In the genomic region with DNA sequence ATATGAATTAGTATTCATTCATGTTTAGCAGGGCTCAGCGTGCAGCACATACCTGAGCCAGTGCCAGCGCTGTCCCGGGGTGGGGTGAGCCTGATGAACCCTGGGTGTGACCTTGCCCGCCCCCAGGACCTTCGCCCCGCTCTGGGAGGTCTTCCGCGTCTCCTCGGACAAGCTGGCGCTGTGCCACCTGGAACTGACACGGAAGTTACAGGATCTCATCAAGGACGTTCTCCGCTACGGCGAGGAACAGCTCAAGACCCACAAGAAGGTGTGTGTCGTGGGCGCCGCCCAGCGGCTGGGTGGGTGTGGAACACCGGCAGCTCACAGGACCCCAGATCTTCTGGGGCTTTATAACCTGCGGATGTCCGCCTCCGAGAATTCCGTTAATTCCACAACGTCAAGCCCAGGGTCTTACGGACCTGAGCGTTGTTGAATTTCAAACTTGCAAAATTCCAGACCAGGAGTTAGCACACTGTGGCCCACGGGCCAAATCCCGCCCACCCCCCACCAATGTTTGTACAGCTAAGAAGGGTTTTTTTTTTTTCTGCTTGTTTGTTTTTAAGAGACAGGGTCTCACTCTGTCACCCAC, we compare ENCODE assay signal across 1 cellular context.
TF ChIP-seq lines count a peak whose summit lies in the region.

No MANE protein-coding gene starts in this region.

TF ChIP-seq in HepG2, 621 proteins besides CTCF, POLR2A, EP300 and RAD21 (continued from another document and continues in another):
- TF ChIP-seq, protein P1, sequence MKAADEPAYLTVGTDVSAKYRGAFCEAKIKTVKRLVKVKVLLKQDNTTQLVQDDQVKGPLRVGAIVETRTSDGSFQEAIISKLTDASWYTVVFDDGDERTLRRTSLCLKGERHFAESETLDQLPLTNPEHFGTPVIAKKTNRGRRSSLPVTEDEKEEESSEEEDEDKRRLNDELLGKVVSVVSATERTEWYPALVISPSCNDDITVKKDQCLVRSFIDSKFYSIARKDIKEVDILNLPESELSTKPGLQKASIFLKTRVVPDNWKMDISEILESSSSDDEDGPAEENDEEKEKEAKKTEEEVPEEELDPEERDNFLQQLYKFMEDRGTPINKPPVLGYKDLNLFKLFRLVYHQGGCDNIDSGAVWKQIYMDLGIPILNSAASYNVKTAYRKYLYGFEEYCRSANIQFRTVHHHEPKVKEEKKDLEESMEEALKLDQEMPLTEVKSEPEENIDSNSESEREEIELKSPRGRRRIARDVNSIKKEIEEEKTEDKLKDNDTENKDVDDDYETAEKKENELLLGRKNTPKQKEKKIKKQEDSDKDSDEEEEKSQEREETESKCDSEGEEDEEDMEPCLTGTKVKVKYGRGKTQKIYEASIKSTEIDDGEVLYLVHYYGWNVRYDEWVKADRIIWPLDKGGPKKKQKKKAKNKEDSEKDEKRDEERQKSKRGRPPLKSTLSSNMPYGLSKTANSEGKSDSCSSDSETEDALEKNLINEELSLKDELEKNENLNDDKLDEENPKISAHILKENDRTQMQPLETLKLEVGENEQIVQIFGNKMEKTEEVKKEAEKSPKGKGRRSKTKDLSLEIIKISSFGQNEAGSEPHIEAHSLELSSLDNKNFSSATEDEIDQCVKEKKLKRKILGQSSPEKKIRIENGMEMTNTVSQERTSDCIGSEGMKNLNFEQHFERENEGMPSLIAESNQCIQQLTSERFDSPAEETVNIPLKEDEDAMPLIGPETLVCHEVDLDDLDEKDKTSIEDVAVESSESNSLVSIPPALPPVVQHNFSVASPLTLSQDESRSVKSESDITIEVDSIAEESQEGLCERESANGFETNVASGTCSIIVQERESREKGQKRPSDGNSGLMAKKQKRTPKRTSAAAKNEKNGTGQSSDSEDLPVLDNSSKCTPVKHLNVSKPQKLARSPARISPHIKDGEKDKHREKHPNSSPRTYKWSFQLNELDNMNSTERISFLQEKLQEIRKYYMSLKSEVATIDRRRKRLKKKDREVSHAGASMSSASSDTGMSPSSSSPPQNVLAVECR (CRISPR knock-in tag; IDR thresholded peaks at IDR 0.05; ENCODE audit: borderline replicate concordance), result peak; percentile 46; the same call in 1 of the 2 replicates
- TF ChIP-seq GFI1 (CRISPR knock-in tag; IDR thresholded peaks at IDR 0.05; ENCODE audit: borderline replicate concordance) (no peak), KLF9 (CRISPR knock-in tag; IDR thresholded peaks at IDR 0.05; ENCODE audit: low read depth) (no peak), YY1 (IDR thresholded peaks at IDR 0.05; ENCODE audit: insufficient read depth, insufficient replicate concordance, low read depth, low read length) (no peak), ZFP90 (CRISPR knock-in tag; IDR thresholded peaks at IDR 0.05; ENCODE audit: borderline replicate concordance) (no peak), ZNF737 (CRISPR knock-in tag; IDR thresholded peaks at IDR 0.05; ENCODE audit: borderline replicate concordance) (no peak), NR2F6 (IDR thresholded peaks at IDR 0.05) (peak; percentile 92), NR2F6 (CRISPR knock-in tag; IDR thresholded peaks at IDR 0.05) (peak; percentile 97), JUN (CRISPR knock-in tag; IDR thresholded peaks at IDR 0.05) (no peak), MIER3 (CRISPR knock-in tag; IDR thresholded peaks at IDR 0.05; ENCODE audit: borderline replicate concordance) (peak; percentile 65; the same call in 1 of the 2 replicates), YEATS2 (CRISPR knock-in tag; IDR thresholded peaks at IDR 0.05; ENCODE audit: borderline replicate concordance) (peak; percentile 59; the same call in 1 of the 2 replicates), TGIF2 (CRISPR knock-in tag; IDR thresholded peaks at IDR 0.05) (peak; percentile 37; the same call in 1 of the 2 replicates), ZNF616 (CRISPR knock-in tag; IDR thresholded peaks at IDR 0.05; ENCODE audit: low read depth) (no peak), PHB2 (IDR thresholded peaks at IDR 0.05; ENCODE audit: partially characterized antibody) (no peak), NFE2L1 (CRISPR knock-in tag; IDR thresholded peaks at IDR 0.05; ENCODE audit: borderline replicate concordance) (no peak), CREB1 (IDR thresholded peaks at IDR 0.05) (no peak), CREB1 (CRISPR knock-in tag; IDR thresholded peaks at IDR 0.05) (no peak), ZNF33A (CRISPR knock-in tag; IDR thresholded peaks at IDR 0.05; ENCODE audit: borderline replicate concordance) (no peak), SIX4 (CRISPR knock-in tag; IDR thresholded peaks at IDR 0.05) (no peak), ZKSCAN5 (CRISPR knock-in tag; IDR thresholded peaks at IDR 0.05) (no peak), ARHGAP35 (CRISPR knock-in tag; IDR thresholded peaks at IDR 0.05; ENCODE audit: borderline replicate concordance) (peak; percentile 39; the same call in 1 of the 2 replicates), HOXA3 (CRISPR knock-in tag; IDR thresholded peaks at IDR 0.05) (peak; percentile 85), HCFC1 (IDR thresholded peaks at IDR 0.05; ENCODE audit: low read depth, low read length) (no peak), ZNF747 (CRISPR knock-in tag; IDR thresholded peaks at IDR 0.05; ENCODE audit: borderline replicate concordance) (no peak), ZBTB7B (CRISPR knock-in tag; IDR thresholded peaks at IDR 0.05) (peak; percentile 76; the same call in 1 of the 2 replicates), ZNF501 (CRISPR knock-in tag; IDR thresholded peaks at IDR 0.05) (peak; percentile 63), ARID2 (CRISPR knock-in tag; IDR thresholded peaks at IDR 0.05; ENCODE audit: borderline replicate concordance) (0 out of 2 replicates have a peak, but pooled peaks have one; percentile 23), SOX6 (IDR thresholded peaks at IDR 0.05) (no peak), SOX6 (CRISPR knock-in tag; IDR thresholded peaks at IDR 0.05) (peak; percentile 77), SRY (CRISPR knock-in tag; IDR thresholded peaks at IDR 0.05) (no peak), XRCC5 (optimal IDR thresholded peaks at IDR 0.05; ENCODE audit: low read length) (peak; percentile 13), PHF8 (CRISPR knock-in tag; IDR thresholded peaks at IDR 0.05) (no peak), KDM1A (CRISPR knock-in tag; IDR thresholded peaks at IDR 0.05) (no peak), ZNF260 (CRISPR knock-in tag; IDR thresholded peaks at IDR 0.05; ENCODE audit: borderline replicate concordance, low read depth) (no peak), ZBTB42 (CRISPR knock-in tag; IDR thresholded peaks at IDR 0.05) (no peak), SKI (IDR thresholded peaks at IDR 0.05; ENCODE audit: partially characterized antibody) (no peak), BORCS8-MEF2B (CRISPR knock-in tag; IDR thresholded peaks at IDR 0.05) (peak; percentile 79; the same call in 1 of the 2 replicates), EHMT2 (IDR thresholded peaks at IDR 0.05; ENCODE audit: borderline replicate concordance, low read depth, low read length) (no peak), BRD4 (CRISPR knock-in tag; IDR thresholded peaks at IDR 0.05) (no peak), ETV6 (CRISPR knock-in tag; conservative IDR thresholded peaks at IDR 0.05) (no peak; the same call in 1 of the 2 replicates)
- TF ChIP-seq, protein P2, sequence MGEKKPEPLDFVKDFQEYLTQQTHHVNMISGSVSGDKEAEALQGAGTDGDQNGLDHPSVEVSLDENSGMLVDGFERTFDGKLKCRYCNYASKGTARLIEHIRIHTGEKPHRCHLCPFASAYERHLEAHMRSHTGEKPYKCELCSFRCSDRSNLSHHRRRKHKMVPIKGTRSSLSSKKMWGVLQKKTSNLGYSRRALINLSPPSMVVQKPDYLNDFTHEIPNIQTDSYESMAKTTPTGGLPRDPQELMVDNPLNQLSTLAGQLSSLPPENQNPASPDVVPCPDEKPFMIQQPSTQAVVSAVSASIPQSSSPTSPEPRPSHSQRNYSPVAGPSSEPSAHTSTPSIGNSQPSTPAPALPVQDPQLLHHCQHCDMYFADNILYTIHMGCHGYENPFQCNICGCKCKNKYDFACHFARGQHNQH (CRISPR knock-in tag; IDR thresholded peaks at IDR 0.05), result 0 out of 2 replicates have a peak, but pooled peaks have one; percentile 45
- TF ChIP-seq, protein P3, sequence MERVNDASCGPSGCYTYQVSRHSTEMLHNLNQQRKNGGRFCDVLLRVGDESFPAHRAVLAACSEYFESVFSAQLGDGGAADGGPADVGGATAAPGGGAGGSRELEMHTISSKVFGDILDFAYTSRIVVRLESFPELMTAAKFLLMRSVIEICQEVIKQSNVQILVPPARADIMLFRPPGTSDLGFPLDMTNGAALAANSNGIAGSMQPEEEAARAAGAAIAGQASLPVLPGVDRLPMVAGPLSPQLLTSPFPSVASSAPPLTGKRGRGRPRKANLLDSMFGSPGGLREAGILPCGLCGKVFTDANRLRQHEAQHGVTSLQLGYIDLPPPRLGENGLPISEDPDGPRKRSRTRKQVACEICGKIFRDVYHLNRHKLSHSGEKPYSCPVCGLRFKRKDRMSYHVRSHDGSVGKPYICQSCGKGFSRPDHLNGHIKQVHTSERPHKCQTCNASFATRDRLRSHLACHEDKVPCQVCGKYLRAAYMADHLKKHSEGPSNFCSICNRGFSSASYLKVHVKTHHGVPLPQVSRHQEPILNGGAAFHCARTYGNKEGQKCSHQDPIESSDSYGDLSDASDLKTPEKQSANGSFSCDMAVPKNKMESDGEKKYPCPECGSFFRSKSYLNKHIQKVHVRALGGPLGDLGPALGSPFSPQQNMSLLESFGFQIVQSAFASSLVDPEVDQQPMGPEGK (CRISPR knock-in tag; IDR thresholded peaks at IDR 0.05), result peak; percentile 95
- TF ChIP-seq, protein P4, sequence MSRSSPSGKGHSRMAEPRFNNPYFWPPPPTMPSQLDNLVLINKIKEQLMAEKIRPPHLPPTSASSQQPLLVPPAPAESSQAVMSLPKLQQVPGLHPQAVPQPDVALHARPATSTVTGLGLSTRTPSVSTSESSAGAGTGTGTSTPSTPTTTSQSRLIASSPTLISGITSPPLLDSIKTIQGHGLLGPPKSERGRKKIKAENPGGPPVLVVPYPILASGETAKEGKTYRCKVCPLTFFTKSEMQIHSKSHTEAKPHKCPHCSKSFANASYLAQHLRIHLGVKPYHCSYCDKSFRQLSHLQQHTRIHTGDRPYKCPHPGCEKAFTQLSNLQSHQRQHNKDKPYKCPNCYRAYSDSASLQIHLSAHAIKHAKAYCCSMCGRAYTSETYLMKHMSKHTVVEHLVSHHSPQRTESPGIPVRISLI (CRISPR knock-in tag; IDR thresholded peaks at IDR 0.05; ENCODE audit: borderline replicate concordance), result peak; percentile 56; the same call in 1 of the 2 replicates
- TF ChIP-seq, protein P5, sequence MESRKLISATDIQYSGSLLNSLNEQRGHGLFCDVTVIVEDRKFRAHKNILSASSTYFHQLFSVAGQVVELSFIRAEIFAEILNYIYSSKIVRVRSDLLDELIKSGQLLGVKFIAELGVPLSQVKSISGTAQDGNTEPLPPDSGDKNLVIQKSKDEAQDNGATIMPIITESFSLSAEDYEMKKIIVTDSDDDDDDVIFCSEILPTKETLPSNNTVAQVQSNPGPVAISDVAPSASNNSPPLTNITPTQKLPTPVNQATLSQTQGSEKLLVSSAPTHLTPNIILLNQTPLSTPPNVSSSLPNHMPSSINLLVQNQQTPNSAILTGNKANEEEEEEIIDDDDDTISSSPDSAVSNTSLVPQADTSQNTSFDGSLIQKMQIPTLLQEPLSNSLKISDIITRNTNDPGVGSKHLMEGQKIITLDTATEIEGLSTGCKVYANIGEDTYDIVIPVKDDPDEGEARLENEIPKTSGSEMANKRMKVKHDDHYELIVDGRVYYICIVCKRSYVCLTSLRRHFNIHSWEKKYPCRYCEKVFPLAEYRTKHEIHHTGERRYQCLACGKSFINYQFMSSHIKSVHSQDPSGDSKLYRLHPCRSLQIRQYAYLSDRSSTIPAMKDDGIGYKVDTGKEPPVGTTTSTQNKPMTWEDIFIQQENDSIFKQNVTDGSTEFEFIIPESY (CRISPR knock-in tag; IDR thresholded peaks at IDR 0.05), result peak; percentile 31; the same call in 1 of the 2 replicates
- TF ChIP-seq, protein P6, sequence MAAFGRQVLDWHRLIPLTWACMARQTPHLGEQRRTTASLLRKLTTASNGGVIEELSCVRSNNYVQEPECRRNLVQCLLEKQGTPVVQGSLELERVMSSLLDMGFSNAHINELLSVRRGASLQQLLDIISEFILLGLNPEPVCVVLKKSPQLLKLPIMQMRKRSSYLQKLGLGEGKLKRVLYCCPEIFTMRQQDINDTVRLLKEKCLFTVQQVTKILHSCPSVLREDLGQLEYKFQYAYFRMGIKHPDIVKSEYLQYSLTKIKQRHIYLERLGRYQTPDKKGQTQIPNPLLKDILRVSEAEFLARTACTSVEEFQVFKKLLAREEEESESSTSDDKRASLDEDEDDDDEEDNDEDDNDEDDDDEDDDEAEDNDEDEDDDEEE (CRISPR knock-in tag; IDR thresholded peaks at IDR 0.05), result no peak
- TF ChIP-seq, protein P7, sequence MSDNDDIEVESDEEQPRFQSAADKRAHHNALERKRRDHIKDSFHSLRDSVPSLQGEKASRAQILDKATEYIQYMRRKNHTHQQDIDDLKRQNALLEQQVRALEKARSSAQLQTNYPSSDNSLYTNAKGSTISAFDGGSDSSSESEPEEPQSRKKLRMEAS (IDR thresholded peaks at IDR 0.05), result no peak
- TF ChIP-seq, protein P8, sequence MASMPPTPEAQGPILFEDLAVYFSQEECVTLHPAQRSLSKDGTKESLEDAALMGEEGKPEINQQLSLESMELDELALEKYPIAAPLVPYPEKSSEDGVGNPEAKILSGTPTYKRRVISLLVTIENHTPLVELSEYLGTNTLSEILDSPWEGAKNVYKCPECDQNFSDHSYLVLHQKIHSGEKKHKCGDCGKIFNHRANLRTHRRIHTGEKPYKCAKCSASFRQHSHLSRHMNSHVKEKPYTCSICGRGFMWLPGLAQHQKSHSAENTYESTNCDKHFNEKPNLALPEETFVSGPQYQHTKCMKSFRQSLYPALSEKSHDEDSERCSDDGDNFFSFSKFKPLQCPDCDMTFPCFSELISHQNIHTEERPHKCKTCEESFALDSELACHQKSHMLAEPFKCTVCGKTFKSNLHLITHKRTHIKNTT (CRISPR knock-in tag; IDR thresholded peaks at IDR 0.05), result no peak
